9 cellular contexts compared by ENCODE assay signal in the genomic region with DNA sequence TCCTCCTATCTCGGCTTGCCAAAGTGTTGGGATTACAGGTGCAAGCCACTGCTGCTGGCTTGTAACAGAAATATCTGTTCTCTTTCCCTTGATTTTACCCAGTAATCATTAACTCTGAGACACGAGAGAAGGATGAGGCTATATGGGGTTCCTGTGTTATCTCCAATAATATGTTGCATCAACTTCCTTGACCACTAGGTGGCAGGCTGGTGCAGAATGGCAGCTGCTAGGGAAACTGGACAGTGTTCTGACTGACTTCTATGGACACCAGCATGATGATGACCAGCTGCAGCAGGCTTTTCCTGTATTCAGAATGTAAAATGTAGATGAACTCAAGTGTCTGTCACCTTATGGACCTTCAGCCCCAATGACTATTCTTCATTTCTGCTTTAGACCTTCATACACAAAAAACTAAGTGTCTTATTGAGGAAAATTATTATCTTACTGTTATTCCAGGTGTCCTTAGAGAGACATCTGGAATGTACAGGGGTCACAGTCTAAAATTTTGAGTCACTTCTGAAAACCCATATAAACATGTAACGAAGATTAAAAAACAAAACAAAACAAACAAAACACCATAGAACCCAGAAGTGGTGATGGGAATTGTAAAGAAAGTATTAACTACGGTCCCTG. TPM values are rescaled to one million over a fixed set of nuclear protein-coding genes. Genes with fewer than 3 reads are reported as not detected.
DNase-seq lines count a peak whose midpoint lies in the region; ATAC-seq and TF ChIP-seq lines count a peak whose summit lies in the region.
"Had no signal": no experiment of that assay in that cellular context is flagged by ENCODE, and none has a peak within 500 bp of the region (broad histone marks: within the 10 kb centered on the region; RNA-seq: fewer than 3 reads in every experiment).

No MANE protein-coding gene starts in this region.

- no peaks in the 10 kb centered on the region for H3K9me2 ChIP-seq in PC-3 (replicated peaks; ENCODE audit: low read length)

- H3K4me2 ChIP-seq in PC-3 (ENCODE audit: low read length) = no peak overlapping the region
- no peak overlapping the region for H3K4me2 ChIP-seq in fibroblast of lung (ENCODE audit: extremely low read depth, insufficient read depth, low read length)
- no peak overlapping the region for H3K4me2 ChIP-seq in neural progenitor cell

- H3K27me3 ChIP-seq in PC-3 (ENCODE audit: low read length) (no peaks in the 10 kb centered on the region), fibroblast of lung (ENCODE audit: control insufficient read depth, insufficient read depth, low read length) (no peaks in the 10 kb centered on the region), neural progenitor cell (no peaks in the 10 kb centered on the region), thyroid gland (no peaks in the 10 kb centered on the region)

- H3K79me2 ChIP-seq in PC-3 (ENCODE audit: low read length) (no peaks in the 10 kb centered on the region), fibroblast of lung (ENCODE audit: control insufficient read depth, insufficient read depth, low read length) (no peaks in the 10 kb centered on the region), neural progenitor cell (ENCODE audit: low read depth) (no peaks in the 10 kb centered on the region)

- POLR2A ChIA-PET in PC-3 (lab: Charles Lee; ENCODE audit: unreplicated experiment) = no interaction called here

- TF ChIP-seq POLR2A in thyroid gland (IDR thresholded peaks at IDR 0.05) = no peak

- H3K9me3 ChIP-seq in PC-3 (ENCODE audit: low read length) = no peaks in the 10 kb centered on the region
- no peaks in the 10 kb centered on the region for H3K9me3 ChIP-seq in fibroblast of lung (ENCODE audit: control insufficient read depth, insufficient read depth, low read depth, low read length)
- H3K9me3 ChIP-seq in neural progenitor cell (ENCODE audit: low read depth) = no peaks in the 10 kb centered on the region
- no peaks in the 10 kb centered on the region for H3K9me3 ChIP-seq in thyroid gland

- H3K9me3 Mint-ChIP-seq in neural progenitor cell = no peaks in the 10 kb centered on the region

- H3K4me1 ChIP-seq in PC-3 (ENCODE audit: insufficient read depth, low read length) (peaks cover 11% of the 10 kb centered on the region), fibroblast of lung (ENCODE audit: control insufficient read depth, extremely low read depth, insufficient read depth, low read length) (no peaks in the 10 kb centered on the region), neural progenitor cell (no peaks in the 10 kb centered on the region), thyroid gland (no peaks in the 10 kb centered on the region)

- H3K36me3 Mint-ChIP-seq in neural progenitor cell = no peaks in the 10 kb centered on the region

- intact Hi-C loops in PC-3 (cut with micrococcal nuclease) = loop anchor here (1.0 to 2.0 kb wide), 2 partner anchors 19 to 58 kb away; no protein-coding TSS in a partner anchor
- intact Hi-C loops in thyroid gland (cut with DNase I) = loop anchor here (5.0 kb wide), 1 partner anchor 57 kb away; no protein-coding TSS in a partner anchor

- CTCF ChIA-PET in PC-3 (lab: Charles Lee) = interaction anchor here (1.1 kb wide), 1 partner anchor 57 kb away, joined by 6 read pairs; no protein-coding TSS in a partner anchor

- no peaks in the 10 kb centered on the region for H3K4me1 Mint-ChIP-seq in neural progenitor cell

- BruUV-seq in PC-3 (replicated peaks; lab: Mats Ljungman, UMichigan) = no TSS peak

- H2AFZ ChIP-seq in PC-3 (ENCODE audit: low read length) (no peak overlapping the region), fibroblast of lung (ENCODE audit: low read length) (no peak overlapping the region), neural progenitor cell (replicated peaks) (no peak overlapping the region)

- no peaks in the 10 kb centered on the region for H3F3A ChIP-seq in PC-3 (ENCODE audit: low read length, unreplicated experiment)
- H3F3A ChIP-seq in neural progenitor cell (ENCODE audit: low read depth) = no peaks in the 10 kb centered on the region

- H3K36me3 ChIP-seq in PC-3 (ENCODE audit: low read depth, low read length) = no peaks in the 10 kb centered on the region
- H3K36me3 ChIP-seq in fibroblast of lung (ENCODE audit: control insufficient read depth, insufficient read depth, low read length) = no peaks in the 10 kb centered on the region
- no peaks in the 10 kb centered on the region for H3K36me3 ChIP-seq in neural progenitor cell
- H3K36me3 ChIP-seq in thyroid gland = no peaks in the 10 kb centered on the region

- no peak overlapping the region for H3K9ac ChIP-seq in PC-3 (ENCODE audit: low read length)
- H3K9ac ChIP-seq in fibroblast of lung (ENCODE audit: insufficient read depth, low read length) = no peak overlapping the region
- no peak overlapping the region for H3K9ac ChIP-seq in neural progenitor cell

- no peak overlapping the region for H3K4me3 ChIP-seq in PC-3 (ENCODE audit: low read length)
- no peak overlapping the region for H3K4me3 ChIP-seq in fibroblast of lung (replicated peaks in 1 of 4; ENCODE audit: control extremely low read depth in 1 of 4, insufficient read depth in 1 of 4, low read depth in 3 of 4, low read length in 4 of 4)
- no peak overlapping the region for H3K4me3 ChIP-seq in neural progenitor cell
- no peak overlapping the region for H3K4me3 ChIP-seq in thyroid gland (replicated peaks in 1 of 3)

- no peak overlapping the region for H3K27ac ChIP-seq in PC-3 (ENCODE audit: low read length)
- no peak overlapping the region for H3K27ac ChIP-seq in fibroblast of lung (ENCODE audit: insufficient read depth, low read length)
- H3K27ac ChIP-seq in neural progenitor cell = no peak overlapping the region
- no peak overlapping the region for H3K27ac ChIP-seq in thyroid gland
- H3K27ac ChIP-seq: epithelial cell of prostate had no signal

- 40% methylated on average over 4 of the region's 4 CpGs for WGBS in thyroid gland, 2 donors

- H3K4me3 Mint-ChIP-seq in neural progenitor cell = no peak overlapping the region

- H4K20me1 ChIP-seq in PC-3 (ENCODE audit: low read length) (no peaks in the 10 kb centered on the region), fibroblast of lung (ENCODE audit: control insufficient read depth, extremely low read depth, insufficient read depth, low read length) (no peaks in the 10 kb centered on the region), neural progenitor cell (ENCODE audit: low read depth) (no peaks in the 10 kb centered on the region)

- TF ChIP-seq CTCF in PC-3 (conservative IDR thresholded peaks at IDR 0.05; ENCODE audit: low read depth, low read length) (peak; percentile 86), fibroblast of lung (conservative IDR thresholded peaks at IDR 0.05 in 1 of 2, IDR thresholded peaks at IDR 0.05 in 1 of 2; ENCODE audit: low read depth in 1 of 2, low read length in 2 of 2) (peak; percentile 88 to 94), neural progenitor cell (IDR thresholded peaks at IDR 0.05) (peak; percentile 92), thyroid gland (IDR thresholded peaks at IDR 0.05) (peak; percentile 70 to 89 (median 83))

- H3K27me3 Mint-ChIP-seq in neural progenitor cell (ENCODE audit: insufficient read depth, low read depth) = no peaks in the 10 kb centered on the region

- ATAC-seq in GM19455 (IDR thresholded peaks at IDR 0.05; ENCODE audit: unreplicated experiment) = peak; percentile 95
- ATAC-seq in HG03520 (IDR thresholded peaks at IDR 0.05; ENCODE audit: unreplicated experiment) = peak; percentile 89
- peak; percentile 81 for ATAC-seq in PC-3

- no peak overlapping the region for H3K27ac Mint-ChIP-seq in neural progenitor cell

- DNase-seq in DMS153 (lab: John Stamatoyannopoulos, UW) (peak; percentile 41), PC-3 (peak; percentile 88), fibroblast of lung (ENCODE audit: low read depth in 2 of 2) (peak; percentile 46 to 81), neural progenitor cell (ENCODE audit: low spot score) (peak; percentile 79), thyroid gland (peak; percentile 66 to 76)
- peak; percentile 54 for DNase-seq in activated T-cell treated with anti-CD3 and anti-CD28 coated beads, Interleukin-2, amount 50 U/mL, for 1 hour

RNA-seq across cellular contexts. Expression of gene CD109, which starts 20.4 kb away (rescaled TPM):
- total RNA-seq in PC-3 (2014; rRNA removed) = 16.8 and 19.1 TPM in 2 replicates
- 12.8 and 51.2 TPM in 2 replicates for total RNA-seq in fibroblast of lung
- 48.4 and 52.6 TPM in 2 replicates for polyA plus RNA-seq in fibroblast of lung
- polyA plus RNA-seq in fibroblast of lung (2012) = 26.6 and 27.1 TPM in 2 replicates
- 7.4 and 9.3 TPM in 2 replicates for polyA minus RNA-seq in fibroblast of lung (ENCODE audit: low replicate concordance)
- total RNA-seq in neural progenitor cell (ENCODE audit: low replicate concordance) = 1.2 and 1.3 TPM in 2 replicates
- total RNA-seq in thyroid gland = 1 to 10 TPM; 2.2 to 6.2 (median 4.3) TPM

RNA-seq across cellular contexts. Expression of gene SLC17A5, which starts 21.8 kb away (rescaled TPM):
- total RNA-seq in PC-3 (2014; rRNA removed) (3.3 and 5.2 TPM in 2 replicates), fibroblast of lung (21.6 and 39.3 TPM in 2 replicates), neural progenitor cell (ENCODE audit: low replicate concordance) (13.1 and 13.7 TPM in 2 replicates), thyroid gland (100 to 1,000 TPM in 3 of 4 donors, 10 to 100 TPM in 1; 96.3 to 184 (median 159) TPM)
- 34.1 and 56.8 TPM in 2 replicates for polyA plus RNA-seq in fibroblast of lung
- 19.1 and 29.1 TPM in 2 replicates for polyA plus RNA-seq in fibroblast of lung (2012)
- polyA minus RNA-seq in fibroblast of lung (ENCODE audit: low replicate concordance) = 13.7 and 21.5 TPM in 2 replicates
